In genomic region chr7:106112118-106112971, GRCh38 we compare ENCODE assay signal across 8 cellular contexts. TPM values are rescaled to one million over a fixed set of nuclear protein-coding genes. Genes with fewer than 3 reads are reported as not detected.
DNase-seq lines count a peak whose midpoint lies in the region; ATAC-seq, FAIRE-seq and TF ChIP-seq lines count a peak whose summit lies in the region.

Gene SYPL1, minus strand, starts transcription at chr7:106112312. Its CDS starts 104 bp downstream, at chr7:106112208.

- FAIRE-seq in GM12891 (lab: Jason Lieb, UNC) = peak; percentile 95

- intact Hi-C loops in T-helper 1 cell treated with Interleukin-12 subunit alpha and Interleukin-12 subunit beta and Interleukin-4 antibody, amounts not matched to agents 30 ng/mL and 1 ng/mL, for 36 hours (cut with micrococcal nuclease) = loop anchor here (1.0 to 5.0 kb wide), 11 partner anchors 42 to 1155 kb away; partner anchors contain the start of genes CCDC71L, KMT2E and RINT1
- intact Hi-C loops in left ventricle myocardium superior (cut with micrococcal nuclease) = no loop called here
- intact Hi-C loops in uterus (cut with DNase I; ENCODE audit: low total_unique reads) = loop anchor here (5.0 kb wide), 1 partner anchor 45 kb away; no protein-coding TSS in a partner anchor

- peak within 1 kb of the TSS; percentile 99 to 100 for H3K27ac ChIP-seq in uterus

- peak within 1 kb of the TSS; percentile 70 to 82 for H3K4me3 ChIP-seq in uterus

- ATAC-seq in HG02840 (IDR thresholded peaks at IDR 0.05; ENCODE audit: low FRiP score, unreplicated experiment) (peak; percentile 73), left ventricle myocardium superior (peak; percentile 95)

- no peaks in the 10 kb centered on the region for H3K36me3 ChIP-seq in uterus

- TF ChIP-seq CTCF in uterus (IDR thresholded peaks at IDR 0.05) = peak in 3 of 4 experiments; percentile 19 to 32 (median 30)

- H3K4me1 ChIP-seq in uterus = no peaks in the 10 kb centered on the region

- no peaks in the 10 kb centered on the region for H3K9me3 ChIP-seq in uterus

- no peaks in the 10 kb centered on the region for H3K27me3 ChIP-seq in uterus

- TF ChIP-seq POLR2A in GM12891 (IDR thresholded peaks at IDR 0.05; ENCODE audit: low read depth, low read length) = no peak; the same call in 1 of the 2 replicates
- peak; percentile 16 to 80 for TF ChIP-seq POLR2A in uterus (IDR thresholded peaks at IDR 0.05)

- DNase-seq in GM12891 (ENCODE audit: insufficient read length, low spot score) (peak; percentile 77), NCI-H146 (lab: John Stamatoyannopoulos, UW) (peak; percentile 96), amniotic stem cell (lab: John Stamatoyannopoulos, UW) (peak; percentile 70), left ventricle myocardium superior (peak; percentile 96), pulmonary artery endothelial cell (ENCODE audit: low read depth, low spot score) (peak; percentile 64), uterus (peak; percentile 93 to 94)

TF ChIP-seq in GM12891, 5 proteins besides CTCF, POLR2A, EP300 and RAD21:
- TF ChIP-seq SPI1 (IDR thresholded peaks at IDR 0.05; ENCODE audit: low read depth, low read length) = no peak
- 0 out of 2 replicates have a peak, but pooled peaks have one; percentile 23 for TF ChIP-seq TAF1 (IDR thresholded peaks at IDR 0.05; ENCODE audit: low read depth, low read length)
- TF ChIP-seq PAX5 (IDR thresholded peaks at IDR 0.05; ENCODE audit: insufficient read depth, low read length, severe bottlenecking) = no peak
- peak; percentile 38; the same call in 1 of the 2 replicates for TF ChIP-seq POU2F2 (IDR thresholded peaks at IDR 0.05; ENCODE audit: low read depth, low read length)
- TF ChIP-seq POLR2AphosphoS5 (IDR thresholded peaks at IDR 0.05; ENCODE audit: low read depth, low read length) = 0 out of 2 replicates have a peak, but pooled peaks have one; percentile 61

RNA-seq across cellular contexts. Expression of gene SYPL1, which starts in this region (rescaled TPM):
- polyA plus RNA-seq in GM12891 (2012; ENCODE audit: low read depth, missing spikeins) = 29.5 TPM
- total RNA-seq in T-helper 1 cell treated with Interleukin-12 subunit alpha and Interleukin-12 subunit beta and Interleukin-4 antibody, amounts not matched to agents 30 ng/mL and 1 ng/mL, for 36 hours = 27.4 and 29.3 TPM in 2 replicates
- total RNA-seq in left ventricle myocardium superior (96.3 TPM), pulmonary artery endothelial cell (53.9 and 58.6 TPM in 2 replicates), uterus (100 to 1,000 TPM; 123 to 220 (median 131) TPM)

Comparison
In these comparisons a context has a peak if more than half of its experiments do, and no peak if none do; other contexts are left out.
1. Peak in every context shown above with its lines: DNase-seq, ATAC-seq, H3K4me3 ChIP-seq and H3K27ac ChIP-seq.